17 cellular contexts compared by ENCODE assay signal in genomic region chr7:22566176-22566575, GRCh38.
DNase-seq lines count a peak whose midpoint lies in the region; ATAC-seq, FAIRE-seq and TF ChIP-seq lines count a peak whose summit lies in the region.
"Had no signal": no experiment of that assay in that cellular context is flagged by ENCODE, and none has a peak within 500 bp of the region (broad histone marks: within the 10 kb centered on the region; RNA-seq: fewer than 3 reads in every experiment).

No MANE protein-coding gene starts in this region.

- H3F3A ChIP-seq in PC-3 (ENCODE audit: low read length, unreplicated experiment) = no peaks in the 10 kb centered on the region

- H3K9ac ChIP-seq in PC-3 (ENCODE audit: low read length) (peak overlapping the region; percentile 83), endothelial cell of umbilical vein (replicated peaks; ENCODE audit: extremely low read depth, insufficient read depth, low read length) (peak overlapping the region; percentile 94)

- no peaks in the 10 kb centered on the region for H3K9me3 Mint-ChIP-seq in activated naive CD4-positive, alpha-beta T cell treated with anti-CD3 and anti-CD28 coated beads, Interleukin-2, amount 50 U/mL, for 24 hours
- no peaks in the 10 kb centered on the region for H3K9me3 Mint-ChIP-seq in activated naive CD4-positive, alpha-beta T cell treated with anti-CD3 and anti-CD28 coated beads, Interleukin-2, amount 50 U/mL, for 72 hours
- H3K9me3 Mint-ChIP-seq: nephron progenitor cell had no signal

- POLR2A ChIA-PET in PC-3 (lab: Charles Lee; ENCODE audit: unreplicated experiment) (no interaction called here), endothelial cell of umbilical vein (lab: Charles Lee) (no interaction called here), HEK293T (lab: Yijun Ruan, JAX) (no interaction called here)

- no peaks in the 10 kb centered on the region for H3K79me2 ChIP-seq in PC-3 (ENCODE audit: low read length)
- peaks cover 22% of the 10 kb centered on the region for H3K79me2 ChIP-seq in endothelial cell of umbilical vein (ENCODE audit: control insufficient read depth, insufficient read depth, low read length)

- peaks cover 76% of the 10 kb centered on the region for H3K4me1 ChIP-seq in PC-3 (ENCODE audit: insufficient read depth, low read length)
- peaks cover 65% of the 10 kb centered on the region for H3K4me1 ChIP-seq in endothelial cell of umbilical vein (ENCODE audit: control insufficient read depth, extremely low read depth, insufficient read depth, low read length)
- peaks cover 6 to 11% of the 10 kb centered on the region in 2 donors for H3K4me1 ChIP-seq in small intestine (ENCODE audit: control insufficient read depth in 2 of 2, insufficient read depth in 1 of 2, low read depth in 1 of 2, low read length in 1 of 2)

- peak overlapping the region; percentile 95 for H3K27ac ChIP-seq in PC-3 (ENCODE audit: low read length)
- H3K27ac ChIP-seq in endothelial cell of umbilical vein (ENCODE audit: insufficient read depth, low read depth, low read length) = peak overlapping the region; percentile 99
- peak overlapping the region in 1 of 2 donors; percentile 9 for H3K27ac ChIP-seq in small intestine (ENCODE audit: low read depth in 1 of 2, low read length in 1 of 2)

- H3K27me3 Mint-ChIP-seq in activated naive CD4-positive, alpha-beta T cell treated with anti-CD3 and anti-CD28 coated beads, Interleukin-2, amount 50 U/mL, for 24 hours = peaks cover 4% of the 10 kb centered on the region

- DNase-seq in activated naive CD4-positive, alpha-beta T cell treated with anti-CD3 and anti-CD28 coated beads, Interleukin-2, amount 50 U/mL, for 72 hours (ENCODE audit: low spot score in 2 of 2) = no peak
- DNase-seq in PC-3 (no peak), endothelial cell of umbilical vein (ENCODE audit: low read depth, low spot score) (no peak), small intestine (peak; percentile 80), MV-4-11 (lab: John Stamatoyannopoulos, UW) (no peak), HEK293T (ENCODE audit: extremely low spot score) (no peak), NCI-H146 (lab: John Stamatoyannopoulos, UW) (no peak)
- DNase-seq: activated gamma-delta T cell treated with Interleukin-2 at 50 U/mL for 16 hours; effector memory CD4-positive, alpha-beta T cell; H7; left ventricle myocardium superior; NCI-H1092; nephron progenitor cell; stimulated activated CD4-positive, alpha-beta T cell treated with anti-CD3 and anti-CD28 coated beads, Interleukin-4, amount 100 ng/mL, for 24 hours had no signal

- H2AFZ ChIP-seq in PC-3 (ENCODE audit: low read length) = no peak overlapping the region
- H2AFZ ChIP-seq in endothelial cell of umbilical vein (ENCODE audit: low read depth, low read length) = no peak overlapping the region

- no peaks in the 10 kb centered on the region for H3K9me1 ChIP-seq in endothelial cell of umbilical vein (replicated peaks; ENCODE audit: control insufficient read depth, extremely low read depth, insufficient read depth, low read length)

- TF ChIP-seq POLR2A in endothelial cell of umbilical vein (IDR thresholded peaks at IDR 0.05; ENCODE audit: low read depth, low read length) = no peak

- no peaks in the 10 kb centered on the region for H3K27me3 ChIP-seq in PC-3 (ENCODE audit: low read length)
- no peaks in the 10 kb centered on the region for H3K27me3 ChIP-seq in endothelial cell of umbilical vein (ENCODE audit: control insufficient read depth in 2 of 2, insufficient read depth in 2 of 2, low read length in 2 of 2)
- H3K27me3 ChIP-seq in small intestine (ENCODE audit: control insufficient read depth in 2 of 2, insufficient read depth in 2 of 2, low read length in 2 of 2) = no peaks in the 10 kb centered on the region
- H3K27me3 ChIP-seq: SJSA1 had no signal

- H3K9me3 ChIP-seq in PC-3 (ENCODE audit: low read length) (no peaks in the 10 kb centered on the region), endothelial cell of umbilical vein (replicated peaks; ENCODE audit: control insufficient read depth, insufficient read depth, low read length) (no peaks in the 10 kb centered on the region), small intestine (ENCODE audit: control insufficient read depth, low read depth) (no peaks in the 10 kb centered on the region)
- H3K9me3 ChIP-seq: SJSA1 had no signal

- FAIRE-seq in endothelial cell of umbilical vein (lab: Jason Lieb, UNC) = no peak
- FAIRE-seq in small intestine (lab: Jason Lieb, UNC) = no peak
- FAIRE-seq: bronchial epithelial cell had no signal

- dilution Hi-C loops in endothelial cell of umbilical vein (cut with MboI; ENCODE audit: extremely low pct_ligation_motif_present, low sequenced_read_pairs) = loop anchor here (25.0 kb wide), 1 partner anchor 171 kb away; the partner anchor contains the start of gene IL6

- H3K9me2 ChIP-seq in PC-3 (replicated peaks; ENCODE audit: low read length) = no peaks in the 10 kb centered on the region

- 16 to 56% (median 35%) methylated on average over 4 of the region's 4 CpGs for WGBS in small intestine, 3 donors

- peaks cover 46% of the 10 kb centered on the region for H3K4me1 Mint-ChIP-seq in activated naive CD4-positive, alpha-beta T cell treated with anti-CD3 and anti-CD28 coated beads, Interleukin-2, amount 50 U/mL, for 24 hours

- no peaks in the 10 kb centered on the region for H3K36me3 Mint-ChIP-seq in activated naive CD4-positive, alpha-beta T cell treated with anti-CD3 and anti-CD28 coated beads, Interleukin-2, amount 50 U/mL, for 24 hours
- H3K36me3 Mint-ChIP-seq in activated naive CD4-positive, alpha-beta T cell treated with anti-CD3 and anti-CD28 coated beads, Interleukin-2, amount 50 U/mL, for 72 hours = no peaks in the 10 kb centered on the region

- H4K20me1 ChIP-seq in PC-3 (ENCODE audit: low read length) (no peaks in the 10 kb centered on the region), endothelial cell of umbilical vein (replicated peaks; ENCODE audit: control insufficient read depth, extremely low read depth, insufficient read depth, low read length) (no peaks in the 10 kb centered on the region)

- no peak overlapping the region for H3K4me3 ChIP-seq in PC-3 (ENCODE audit: low read length)
- no peak overlapping the region for H3K4me3 ChIP-seq in endothelial cell of umbilical vein (replicated peaks in 1 of 3; ENCODE audit: insufficient read depth in 1 of 3, low read depth in 1 of 3, low read length in 3 of 3)
- H3K4me3 ChIP-seq in small intestine (ENCODE audit: low read depth in 1 of 2, low read length in 2 of 2) = no peak overlapping the region
- H3K4me3 ChIP-seq: SJSA1 had no signal

- peak overlapping the region; percentile 3 for H3K27ac Mint-ChIP-seq in activated naive CD4-positive, alpha-beta T cell treated with anti-CD3 and anti-CD28 coated beads, Interleukin-2, amount 50 U/mL, for 24 hours
- no peak overlapping the region for H3K27ac Mint-ChIP-seq in activated naive CD4-positive, alpha-beta T cell treated with anti-CD3 and anti-CD28 coated beads, Interleukin-2, amount 50 U/mL, for 72 hours
- H3K27ac Mint-ChIP-seq: nephron progenitor cell had no signal

- TF ChIP-seq CTCF in PC-3 (conservative IDR thresholded peaks at IDR 0.05; ENCODE audit: low read depth, low read length) (no peak), endothelial cell of umbilical vein (IDR thresholded peaks at IDR 0.05; ENCODE audit: extremely low read depth in 1 of 2, insufficient read depth in 1 of 2, low read depth in 1 of 2, low read length in 2 of 2) (no peak)

- no TSS peak for BruUV-seq in PC-3 (replicated peaks; lab: Mats Ljungman, UMichigan)
- no TSS peak for BruUV-seq in endothelial cell of umbilical vein (replicated peaks; lab: Mats Ljungman, UMichigan)

- CTCF ChIA-PET in PC-3 (lab: Charles Lee) (no interaction called here), endothelial cell of umbilical vein (lab: Charles Lee) (interaction anchor here (1.2 to 9.8 kb wide), 2 partner anchors 153 to 160 kb away, joined by 5 to 450 read pairs; partner anchors contain the start of gene IL6), HEK293T (lab: Yijun Ruan, JAX) (no interaction called here)

- H3K36me3 ChIP-seq in PC-3 (ENCODE audit: low read depth, low read length) (no peaks in the 10 kb centered on the region), endothelial cell of umbilical vein (ENCODE audit: control insufficient read depth in 2 of 2, extremely low read depth in 1 of 2, insufficient read depth in 2 of 2, low read length in 2 of 2) (no peaks in the 10 kb centered on the region), small intestine (ENCODE audit: control insufficient read depth in 2 of 2, insufficient read depth in 2 of 2, low read length in 2 of 2) (no peaks in the 10 kb centered on the region)
- H3K36me3 ChIP-seq: SJSA1 had no signal

- no peak for ATAC-seq in activated naive CD4-positive, alpha-beta T cell treated with anti-CD3 and anti-CD28 coated beads, Interleukin-2, amount 50 U/mL, for 72 hours
- no peak for ATAC-seq in PC-3

- H3K4me3 Mint-ChIP-seq in activated naive CD4-positive, alpha-beta T cell treated with anti-CD3 and anti-CD28 coated beads, Interleukin-2, amount 50 U/mL, for 24 hours = no peak overlapping the region
- H3K4me3 Mint-ChIP-seq: nephron progenitor cell had no signal

- H3K4me2 ChIP-seq in PC-3 (ENCODE audit: low read length) (no peak overlapping the region), endothelial cell of umbilical vein (ENCODE audit: insufficient read depth, low read length) (no peak overlapping the region)

- intact Hi-C loops in PC-3 (cut with micrococcal nuclease) (loop anchor here (10.0 kb wide), 1 partner anchor 289 kb away; no protein-coding TSS in a partner anchor), endothelial cell of umbilical vein (cut with micrococcal nuclease) (no loop called here)

TF ChIP-seq in endothelial cell of umbilical vein, 7 proteins besides CTCF, POLR2A, EP300 and RAD21 (continues in another document):
- TF ChIP-seq GATA2 (IDR thresholded peaks at IDR 0.05; ENCODE audit: insufficient read depth, insufficient read length, low read depth, low read length) (no peak), FOS (IDR thresholded peaks at IDR 0.05; ENCODE audit: borderline replicate concordance, insufficient read depth, low read length) (no peak), EZH2 (IDR thresholded peaks at IDR 0.05; ENCODE audit: borderline replicate concordance, low read depth, low read length, severe bottlenecking) (no peak), MYC (IDR thresholded peaks at IDR 0.05; ENCODE audit: low read depth, low read length) (no peak)

TF ChIP-seq in HEK293T, 16 proteins besides CTCF, POLR2A, EP300 and RAD21 (continues in another document):
- TF ChIP-seq HDGF (IDR thresholded peaks at IDR 0.05; ENCODE audit: borderline replicate concordance) (no peak), FOXA1 (IDR thresholded peaks at IDR 0.05) (no peak), ELF4 (IDR thresholded peaks at IDR 0.05) (no peak), BHLHE40 (IDR thresholded peaks at IDR 0.05; ENCODE audit: borderline replicate concordance) (no peak)
- TF ChIP-seq, protein P1, sequence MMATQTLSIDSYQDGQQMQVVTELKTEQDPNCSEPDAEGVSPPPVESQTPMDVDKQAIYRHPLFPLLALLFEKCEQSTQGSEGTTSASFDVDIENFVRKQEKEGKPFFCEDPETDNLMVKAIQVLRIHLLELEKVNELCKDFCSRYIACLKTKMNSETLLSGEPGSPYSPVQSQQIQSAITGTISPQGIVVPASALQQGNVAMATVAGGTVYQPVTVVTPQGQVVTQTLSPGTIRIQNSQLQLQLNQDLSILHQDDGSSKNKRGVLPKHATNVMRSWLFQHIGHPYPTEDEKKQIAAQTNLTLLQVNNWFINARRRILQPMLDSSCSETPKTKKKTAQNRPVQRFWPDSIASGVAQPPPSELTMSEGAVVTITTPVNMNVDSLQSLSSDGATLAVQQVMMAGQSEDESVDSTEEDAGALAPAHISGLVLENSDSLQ (IDR thresholded peaks at IDR 0.05) = no peak
